14 cellular contexts compared by ENCODE assay signal in genomic region chr10:88800152-88801125, GRCh38. TPM values are rescaled to one million over a fixed set of nuclear protein-coding genes. Genes with fewer than 3 reads are reported as not detected.
DNase-seq lines count a peak whose midpoint lies in the region; ATAC-seq and TF ChIP-seq lines count a peak whose summit lies in the region.
"Had no signal": no experiment of that assay in that cellular context is flagged by ENCODE, and none has a peak within 500 bp of the region (broad histone marks: within the 10 kb centered on the region; RNA-seq: fewer than 3 reads in every experiment).

No MANE protein-coding gene starts in this region.

- H3K4ac ChIP-seq in trophoblast cell (ENCODE audit: low read depth, low read length) = no peak overlapping the region

- peaks cover 28% of the 10 kb centered on the region for H3K27me3 Mint-ChIP-seq in activated naive CD4-positive, alpha-beta T cell treated with anti-CD3 and anti-CD28 coated beads, Interleukin-2, amount 10 ng/mL, durations not matched to agents 7 days and 5 days

- H3K9me3 Mint-ChIP-seq in activated naive CD4-positive, alpha-beta T cell treated with anti-CD3 and anti-CD28 coated beads, Interleukin-2, amount 50 U/mL, for 72 hours = no peaks in the 10 kb centered on the region
- no peaks in the 10 kb centered on the region for H3K9me3 Mint-ChIP-seq in activated naive CD4-positive, alpha-beta T cell treated with anti-CD3 and anti-CD28 coated beads, Interleukin-2, amount 10 ng/mL, durations not matched to agents 7 days and 5 days
- H3K9me3 Mint-ChIP-seq: memory B cell had no signal

- H2BK5ac ChIP-seq in trophoblast cell (ENCODE audit: low read depth, low read length, poor library complexity) = no peak overlapping the region

- CTCF ChIA-PET in activated naive CD4-positive, alpha-beta T cell treated with anti-CD3 and anti-CD28 coated beads, Interleukin-2, amount 10 ng/mL, durations not matched to agents 7 days and 5 days (lab: Charles Lee) = interaction anchor here (1.0 to 1.6 kb wide), 2 partner anchors 9 to 72 kb away, joined by 4 to 5 read pairs; no protein-coding TSS in a partner anchor

- TF ChIP-seq CTCF in cardiac fibroblast (IDR thresholded peaks at IDR 0.05; ENCODE audit: low read depth, low read length) = no peak

- no peak overlapping the region for H2AK5ac ChIP-seq in trophoblast cell (ENCODE audit: low read length)

- H4K8ac ChIP-seq in trophoblast cell (ENCODE audit: low read depth, low read length) = no peak overlapping the region

- WGBS in trophoblast cell (ENCODE audit: extremely low coverage, insufficient coverage, insufficient read length) = no CpG with 5 or more reads among the region's 2 CpGs

- no peak overlapping the region for H3K23ac ChIP-seq in trophoblast cell (ENCODE audit: low read length)

- no peaks in the 10 kb centered on the region for H3K79me1 ChIP-seq in trophoblast cell (ENCODE audit: low read length)

- no peak for DNase-seq in activated naive CD4-positive, alpha-beta T cell treated with anti-CD3 and anti-CD28 coated beads, Interleukin-2, amount 50 U/mL, for 72 hours (ENCODE audit: low spot score in 2 of 2)
- DNase-seq in activated naive CD4-positive, alpha-beta T cell treated with anti-CD3 and anti-CD28 coated beads, Interleukin-2, amount 10 ng/mL, durations not matched to agents 7 days and 5 days = no peak
- peak; percentile 89 for DNase-seq in NCI-H226
- DNase-seq in cardiac fibroblast (ENCODE audit: low read depth in 2 of 2) = peak; percentile 56 to 77
- peak; percentile 69 to 87 for DNase-seq in trophoblast cell
- DNase-seq in sciatic nerve (ENCODE audit: low spot score) = no peak
- no peak for DNase-seq in glomerular visceral epithelial cell (ENCODE audit: extremely low spot score)
- DNase-seq: NK-92 treated with Interleukin-12 subunit alpha and Interleukin-12 subunit beta, amount 100 ng/mL, for 24 hours; posterior cingulate gyrus; SW 1271; upper lobe of left lung had no signal

- no peaks in the 10 kb centered on the region for H3K4me1 ChIP-seq in trophoblast cell (ENCODE audit: control insufficient read depth in 1 of 2, insufficient read depth in 2 of 2, low read length in 2 of 2)
- H3K4me1 ChIP-seq: upper lobe of left lung had no signal

- no peak overlapping the region for H3K18ac ChIP-seq in trophoblast cell (ENCODE audit: low read length)

- H4K91ac ChIP-seq in trophoblast cell (ENCODE audit: low read depth, low read length) = no peak overlapping the region

- no peak overlapping the region for H3K27ac ChIP-seq in trophoblast cell (ENCODE audit: low read depth, low read length)
- H3K27ac ChIP-seq: C4-2B, upper lobe of left lung had no signal

- H3K9ac ChIP-seq in trophoblast cell (ENCODE audit: low read length) = no peak overlapping the region

- no peaks in the 10 kb centered on the region for H3K4me1 Mint-ChIP-seq in activated naive CD4-positive, alpha-beta T cell treated with anti-CD3 and anti-CD28 coated beads, Interleukin-2, amount 10 ng/mL, durations not matched to agents 7 days and 5 days
- H3K4me1 Mint-ChIP-seq: memory B cell had no signal

- H3K9me3 ChIP-seq in trophoblast cell (ENCODE audit: insufficient read depth, low read depth, low read length) = no peaks in the 10 kb centered on the region
- H3K9me3 ChIP-seq: upper lobe of left lung had no signal

- ATAC-seq in activated naive CD4-positive, alpha-beta T cell treated with anti-CD3 and anti-CD28 coated beads, Interleukin-2, amount 50 U/mL, for 72 hours = peak; percentile 40 to 84
- ATAC-seq in GM21786 (IDR thresholded peaks at IDR 0.05; ENCODE audit: unreplicated experiment) = no peak
- ATAC-seq in sciatic nerve = no peak

- no peak overlapping the region for H2AFZ ChIP-seq in trophoblast cell (ENCODE audit: insufficient read depth, low read length, poor library complexity)

- H3K79me2 ChIP-seq in trophoblast cell (ENCODE audit: control insufficient read depth, insufficient read depth, low read length, poor library complexity) = no peaks in the 10 kb centered on the region

- no peaks in the 10 kb centered on the region for H3K27me3 ChIP-seq in trophoblast cell (ENCODE audit: insufficient read depth, low read length)
- H3K27me3 ChIP-seq: upper lobe of left lung had no signal

- H3K4me3 ChIP-seq in cardiac fibroblast (replicated peaks in 1 of 2; ENCODE audit: low read depth in 2 of 2, low read length in 2 of 2) (no peak overlapping the region), trophoblast cell (ENCODE audit: low read depth, low read length) (no peak overlapping the region)
- H3K4me3 ChIP-seq: upper lobe of left lung had no signal

- no peak overlapping the region for H3K14ac ChIP-seq in trophoblast cell (ENCODE audit: low read length)

- H3K4me3 Mint-ChIP-seq in activated naive CD4-positive, alpha-beta T cell treated with anti-CD3 and anti-CD28 coated beads, Interleukin-2, amount 10 ng/mL, durations not matched to agents 7 days and 5 days = no peak overlapping the region
- H3K4me3 Mint-ChIP-seq: memory B cell had no signal

- H4K12ac ChIP-seq in trophoblast cell (ENCODE audit: low read depth, low read length) = no peak overlapping the region

- no peak overlapping the region for H2BK120ac ChIP-seq in trophoblast cell (ENCODE audit: insufficient read depth, low read length, poor library complexity)

- no peaks in the 10 kb centered on the region for H3K36me3 Mint-ChIP-seq in activated naive CD4-positive, alpha-beta T cell treated with anti-CD3 and anti-CD28 coated beads, Interleukin-2, amount 50 U/mL, for 72 hours
- H3K36me3 Mint-ChIP-seq in activated naive CD4-positive, alpha-beta T cell treated with anti-CD3 and anti-CD28 coated beads, Interleukin-2, amount 10 ng/mL, durations not matched to agents 7 days and 5 days = no peaks in the 10 kb centered on the region
- H3K36me3 Mint-ChIP-seq: memory B cell had no signal

- intact Hi-C loops in sciatic nerve (cut with DNase I) = no loop called here

- no peak overlapping the region for H3K27ac Mint-ChIP-seq in activated naive CD4-positive, alpha-beta T cell treated with anti-CD3 and anti-CD28 coated beads, Interleukin-2, amount 50 U/mL, for 72 hours
- no peak overlapping the region for H3K27ac Mint-ChIP-seq in activated naive CD4-positive, alpha-beta T cell treated with anti-CD3 and anti-CD28 coated beads, Interleukin-2, amount 10 ng/mL, durations not matched to agents 7 days and 5 days
- H3K27ac Mint-ChIP-seq: memory B cell had no signal

- no peaks in the 10 kb centered on the region for H3K36me3 ChIP-seq in trophoblast cell (ENCODE audit: control insufficient read depth in 1 of 2, insufficient read depth in 2 of 2, low read length in 2 of 2)
- H3K36me3 ChIP-seq: upper lobe of left lung had no signal

- no peak overlapping the region for H2BK12ac ChIP-seq in trophoblast cell (ENCODE audit: low read length)

- no peak overlapping the region for H3K4me2 ChIP-seq in trophoblast cell (ENCODE audit: low read length)

RNA-seq across cellular contexts. Expression of gene LIPM, which starts 2.1 kb away (rescaled TPM):
- total RNA-seq in activated naive CD4-positive, alpha-beta T cell treated with anti-CD3 and anti-CD28 coated beads, Interleukin-2, amount 50 U/mL, for 72 hours = not detected
- polyA plus RNA-seq in trophoblast cell (2013) = not detected in 2 replicates
- not detected for total RNA-seq in sciatic nerve
- total RNA-seq: upper lobe of left lung had no signal

RNA-seq across cellular contexts. Expression of gene LIPN, which starts 40.6 kb away (rescaled TPM):
- not detected for total RNA-seq in activated naive CD4-positive, alpha-beta T cell treated with anti-CD3 and anti-CD28 coated beads, Interleukin-2, amount 50 U/mL, for 72 hours
- polyA plus RNA-seq in trophoblast cell (2013) = not detected in 2 replicates
- 0.31 TPM for total RNA-seq in sciatic nerve

RNA-seq across cellular contexts. Expression of gene ANKRD22, which starts 51.2 kb away (rescaled TPM):
- under 1 TPM; 0.18 to 0.78 TPM for total RNA-seq in activated naive CD4-positive, alpha-beta T cell treated with anti-CD3 and anti-CD28 coated beads, Interleukin-2, amount 50 U/mL, for 72 hours
- 0.03 and 0.10 TPM in 2 replicates for polyA plus RNA-seq in trophoblast cell (2013)
- not detected for total RNA-seq in sciatic nerve

Comparison
In these comparisons a context has a peak if more than half of its experiments do, and no peak if none do; other contexts are left out.
1. ATAC-seq: peak in activated naive CD4-positive, alpha-beta T cell treated with anti-CD3 and anti-CD28 coated beads, Interleukin-2, amount 50 U/mL, for 72 hours (2 of 2); none in GM21786 (single experiment) and sciatic nerve (single experiment).
2. DNase-seq: peak in NCI-H226 (single experiment), cardiac fibroblast (2 of 2) and trophoblast cell (2 of 2); none in activated naive CD4-positive, alpha-beta T cell treated with anti-CD3 and anti-CD28 coated beads, Interleukin-2, amount 50 U/mL, for 72 hours (0 of 2), activated naive CD4-positive, alpha-beta T cell treated with anti-CD3 and anti-CD28 coated beads, Interleukin-2, amount 10 ng/mL, durations not matched to agents 7 days and 5 days (single experiment), sciatic nerve (single experiment) and glomerular visceral epithelial cell (single experiment).